Comparison of ENCODE assay signal across 18 cellular contexts in the genomic region with DNA sequence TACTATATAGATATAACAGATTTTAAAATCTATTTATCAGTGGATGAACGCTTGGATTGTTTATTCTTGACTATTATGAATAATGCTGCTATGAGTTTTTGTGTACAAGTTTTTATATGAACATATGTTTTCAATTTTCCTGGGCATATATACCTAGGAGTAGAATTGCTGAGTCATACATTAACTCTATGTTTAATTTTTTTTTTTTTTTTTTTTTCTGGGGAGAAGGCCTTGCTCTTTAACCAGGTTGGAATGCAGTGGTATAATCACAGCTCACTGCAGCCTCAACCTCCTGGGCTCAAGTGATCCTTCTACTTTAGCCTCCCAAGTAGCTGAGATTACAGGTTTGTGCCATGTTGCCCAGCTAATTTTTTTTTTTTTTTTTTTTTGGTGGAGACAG. TPM values are rescaled to one million over a fixed set of nuclear protein-coding genes. Genes with fewer than 3 reads are reported as not detected.
DNase-seq lines count a peak whose midpoint lies in the region; ATAC-seq and TF ChIP-seq lines count a peak whose summit lies in the region.
"Had no signal": no experiment of that assay in that cellular context is flagged by ENCODE, and none has a peak within 500 bp of the region (broad histone marks: within the 10 kb centered on the region; RNA-seq: fewer than 3 reads in every experiment).

No MANE protein-coding gene starts in this region.

- peak; percentile 35; the same call in 1 of the 3 replicates for ATAC-seq in RWPE2 (ENCODE audit: low read depth)
- ATAC-seq in HG03159 (IDR thresholded peaks at IDR 0.05; ENCODE audit: unreplicated experiment) = no peak

- H3K9me3 ChIP-seq in RWPE2 (ENCODE audit: severe bottlenecking) = no peaks in the 10 kb centered on the region
- H3K9me3 ChIP-seq: thyroid gland had no signal

- H3K27me3 ChIP-seq in RWPE2 (ENCODE audit: insufficient read depth, poor library complexity, severe bottlenecking) = no peaks in the 10 kb centered on the region
- H3K27me3 ChIP-seq: dorsolateral prefrontal cortex, thyroid gland had no signal

- DNase-seq in A172 (ENCODE audit: low spot score) (peak; percentile 51), GM04503 (ENCODE audit: low read depth) (peak; percentile 23), RWPE2 (ENCODE audit: low spot score) (no peak), fibroblast of gingiva (ENCODE audit: low read depth) (peak; percentile 80), nucleus accumbens (lab: John Stamatoyannopoulos, UW) (no peak), glomerular visceral epithelial cell (ENCODE audit: extremely low spot score) (no peak)
- no peak for DNase-seq in NK-92 treated with Interleukin-12 subunit alpha and Interleukin-12 subunit beta, amount 100 ng/mL, for 24 hours (lab: John Stamatoyannopoulos, UW)
- DNase-seq: activated CD8-positive, alpha-beta memory T cell treated with anti-CD3 and anti-CD28 coated beads for 24 hours; AML-193; dorsolateral prefrontal cortex; GOT3; NCI-H1417 treated with DMSO at 0.1 percent for 48 hours; retina; thyroid gland; WERI-Rb-1 had no signal

- peaks cover 4% of the 10 kb centered on the region for H3K4me1 ChIP-seq in RWPE2 (ENCODE audit: insufficient read depth, poor library complexity, severe bottlenecking)
- H3K4me1 ChIP-seq: thyroid gland had no signal

- H3K36me3 ChIP-seq in RWPE2 (ENCODE audit: low read depth) = no peaks in the 10 kb centered on the region
- H3K36me3 ChIP-seq: thyroid gland, WERI-Rb-1 had no signal

- no peak for TF ChIP-seq CTCF in RWPE2 (IDR thresholded peaks at IDR 0.05; ENCODE audit: poor library complexity, severe bottlenecking)

- peak overlapping the region; percentile 28 for H3K27ac ChIP-seq in RWPE2 (ENCODE audit: poor library complexity, severe bottlenecking)
- H3K27ac ChIP-seq: dorsolateral prefrontal cortex, thyroid gland, WERI-Rb-1 had no signal

- no peak overlapping the region for H3K4me3 ChIP-seq in RWPE2 (ENCODE audit: severe bottlenecking)
- H3K4me3 ChIP-seq: dorsolateral prefrontal cortex, thyroid gland had no signal

RNA-seq across cellular contexts. Expression of gene CIDEC, which starts 9.1 kb away (rescaled TPM):
- total RNA-seq in A172 (2014; rRNA removed; shearing (Covaris generic)) = not detected in 2 replicates
- total RNA-seq: frontal cortex, lung microvascular endothelial cell had no signal

RNA-seq across cellular contexts. Expression of gene JAGN1, which starts 19.4 kb away (rescaled TPM):
- total RNA-seq in A172 (2014; rRNA removed; shearing (Covaris generic)) = 40.5 and 56.0 TPM in 2 replicates

RNA-seq across cellular contexts. Expression of gene RPUSD3, which starts 27.2 kb away (rescaled TPM):
- total RNA-seq in A172 (2014; rRNA removed; shearing (Covaris generic)) = 50.4 and 56.3 TPM in 2 replicates

RNA-seq across cellular contexts. Expression of gene IL17RE, which starts 31.7 kb away (rescaled TPM):
- 0.81 and 1.3 TPM in 2 replicates for total RNA-seq in A172 (2014; rRNA removed; shearing (Covaris generic))

RNA-seq across cellular contexts. Expression of gene IL17RC, which starts 45.9 kb away (rescaled TPM):
- 50.6 and 58.7 TPM in 2 replicates for total RNA-seq in A172 (2014; rRNA removed; shearing (Covaris generic))

Comparison
In these comparisons a context has a peak if more than half of its experiments do, and no peak if none do; other contexts are left out.
1. DNase-seq: peak in A172 (single experiment), GM04503 (single experiment) and fibroblast of gingiva (single experiment); none in RWPE2 (single experiment), nucleus accumbens (0 of 56), NK-92 treated with Interleukin-12 subunit alpha and Interleukin-12 subunit beta, amount 100 ng/mL, for 24 hours (single experiment) and glomerular visceral epithelial cell (single experiment).